In the genomic region with DNA sequence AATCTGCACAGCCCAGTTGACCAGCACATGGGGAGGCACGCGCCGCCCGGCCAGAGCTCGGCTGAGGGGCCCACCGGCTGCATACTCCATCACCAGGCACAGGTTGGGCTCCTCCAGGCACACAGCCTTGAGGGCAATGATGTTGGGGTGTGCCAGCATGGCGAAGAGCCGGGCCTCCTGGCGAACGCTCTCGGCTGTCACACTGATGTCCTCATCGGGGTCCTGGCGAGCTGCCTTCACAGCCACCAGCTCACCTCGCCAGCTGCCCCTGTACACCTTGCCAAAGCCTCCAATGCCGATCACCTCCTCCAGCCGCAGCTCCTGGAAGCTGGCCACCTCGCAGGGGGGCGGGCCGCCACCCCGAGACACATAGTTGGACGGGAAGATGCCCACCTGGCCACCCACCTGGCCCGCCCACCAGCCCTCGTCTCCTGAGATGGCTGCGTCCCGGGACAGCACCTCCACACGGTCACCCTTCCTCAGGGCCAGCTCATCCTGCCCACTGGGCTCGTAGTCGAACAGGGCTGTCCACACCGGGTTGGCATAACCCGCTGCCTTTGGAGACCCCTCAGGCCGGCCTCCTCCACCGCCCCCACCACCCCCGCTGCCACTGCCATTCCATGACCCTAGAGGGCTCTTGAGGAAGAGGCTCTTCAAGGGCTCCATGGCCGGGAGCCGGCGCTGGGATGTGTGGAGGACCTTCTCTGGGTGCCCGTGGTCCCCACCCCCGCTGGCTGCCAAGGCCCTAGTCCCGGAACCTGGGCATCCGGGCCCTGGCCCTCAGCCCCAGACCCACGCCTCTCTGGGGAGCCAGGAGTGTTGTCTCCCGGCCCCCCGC, we compare ENCODE assay signal across 6 cellular contexts. TPM values are rescaled to one million over a fixed set of nuclear protein-coding genes. Genes with fewer than 3 reads are reported as not detected.
DNase-seq lines count a peak whose midpoint lies in the region; ATAC-seq and TF ChIP-seq lines count a peak whose summit lies in the region.

No MANE protein-coding gene starts in this region.

- RAD21 ChIA-PET in HCT116 (lab: Charles Lee; ENCODE audit: low non-redundant PET in 1 of 2, low total read pairs in 2 of 2, uncharacterized antibody in 2 of 2, unreplicated experiment in 2 of 2), result no interaction called here

- no peaks in the 10 kb centered on the region for H3K9me2 ChIP-seq in HCT116 (ENCODE audit: insufficient read depth)

- peak overlapping the region; percentile 84 for H3K9ac ChIP-seq in HCT116 (ENCODE audit: low read length)
- H3K9ac ChIP-seq in adipocyte (ENCODE audit: low read length), result peak overlapping the region; percentile 99

- TF ChIP-seq RAD21 in HCT116 (IDR thresholded peaks at IDR 0.05; ENCODE audit: low read depth), result no peak

- intact Hi-C loops in HCT116 (cut with micrococcal nuclease), result no loop called here

- peak overlapping the region; percentile 78 for H3K27ac ChIP-seq in HCT116 (ENCODE audit: low read depth, low read length)

- H3K4me1 ChIP-seq in HCT116 (ENCODE audit: control insufficient read depth in 1 of 2, insufficient read depth in 2 of 2, low read length in 2 of 2) (peaks cover 10 to 56% of the 10 kb centered on the region in 2 experiments), adipocyte (ENCODE audit: control insufficient read depth, insufficient read depth, low read length) (peaks cover 52% of the 10 kb centered on the region), mononuclear cell (ENCODE audit: insufficient read depth, low read length) (peaks cover 60% of the 10 kb centered on the region)

- peak overlapping the region; percentile 67 for H3K4me2 ChIP-seq in HCT116 (ENCODE audit: low read length)

- H4K20me1 ChIP-seq in HCT116 (ENCODE audit: insufficient read depth), result no peaks in the 10 kb centered on the region

- CTCF ChIA-PET in HCT116 (lab: Charles Lee), result interaction anchor here (0.5 kb wide), 1 partner anchor 73 kb away, joined by 3 read pairs; no protein-coding TSS in a partner anchor

- DNase-seq in HCT116 (ENCODE audit: low read depth, low spot score), result no peak
- DNase-seq in adipocyte (ENCODE audit: low read depth), result no peak
- DNase-seq in NCI-H2227 (lab: John Stamatoyannopoulos, UW; ENCODE audit: unreplicated experiment), result no peak

- TF ChIP-seq CTCF in HCT116 (IDR thresholded peaks at IDR 0.05 in 2 of 3, conservative IDR thresholded peaks at IDR 0.05 in 1 of 3; ENCODE audit: borderline replicate concordance in 1 of 3, insufficient read depth in 1 of 3, low read depth in 2 of 3, low read length in 2 of 3), result no peak

- peaks cover 73% of the 10 kb centered on the region for H3K79me2 ChIP-seq in HCT116 (ENCODE audit: insufficient read depth, low read length)

- no peak for TF ChIP-seq POLR2A in HCT116 (IDR thresholded peaks at IDR 0.05; ENCODE audit: borderline replicate concordance, extremely low read depth, insufficient read depth, insufficient read length)

- TSS peak; percentile 69 for BruUV-seq in HCT116 (replicated peaks; lab: Mats Ljungman, UMichigan)

- peaks cover 7 to 17% of the 10 kb centered on the region in 2 experiments; a peak in 2 of 4 replicates for H3K36me3 ChIP-seq in HCT116 (ENCODE audit: control insufficient read depth in 1 of 2, insufficient read depth in 2 of 2, low read length in 2 of 2)
- peaks cover 14% of the 10 kb centered on the region for H3K36me3 ChIP-seq in adipocyte (ENCODE audit: control insufficient read depth, insufficient read depth, low read length, severe bottlenecking)

- POLR2A ChIA-PET in HCT116 (lab: Charles Lee), result no interaction called here

- H3K4me3 ChIP-seq in HCT116 (replicated peaks in 1 of 2; ENCODE audit: low read depth in 1 of 2, low read length in 2 of 2), result peak overlapping the region; percentile 64 to 98
- H3K4me3 ChIP-seq in adipocyte (ENCODE audit: low read length), result peak overlapping the region; percentile 84
- peak overlapping the region; percentile 92 for H3K4me3 ChIP-seq in mononuclear cell (ENCODE audit: low read length)

- no peak; the same call in 1 of the 2 replicates for ATAC-seq in HCT116
- ATAC-seq in GM19455 (IDR thresholded peaks at IDR 0.05; ENCODE audit: unreplicated experiment), result no peak
- no peak for ATAC-seq in HG02885 (IDR thresholded peaks at IDR 0.05; ENCODE audit: poor library complexity, unreplicated experiment)

- H2AFZ ChIP-seq in HCT116 (ENCODE audit: low read depth, low read length, poor library complexity, severe bottlenecking), result no peak overlapping the region

- no peaks in the 10 kb centered on the region for H3K9me3 ChIP-seq in HCT116 (ENCODE audit: control insufficient read depth in 1 of 2, insufficient read depth in 1 of 2, low read depth in 1 of 2, low read length in 2 of 2)
- H3K9me3 ChIP-seq in adipocyte (ENCODE audit: control insufficient read depth, low read length), result no peaks in the 10 kb centered on the region
- H3K9me3 ChIP-seq in mononuclear cell (ENCODE audit: low read depth, low read length), result no peaks in the 10 kb centered on the region

- H3K27me3 ChIP-seq in HCT116 (ENCODE audit: insufficient read depth, low read length), result no peaks in the 10 kb centered on the region
- H3K27me3 ChIP-seq in adipocyte (replicated peaks; ENCODE audit: control insufficient read depth, insufficient read depth, low read length), result no peaks in the 10 kb centered on the region
- H3K27me3 ChIP-seq in mononuclear cell (ENCODE audit: insufficient read depth, low read length), result no peaks in the 10 kb centered on the region

TF ChIP-seq in HCT116, 20 proteins besides CTCF, POLR2A, EP300 and RAD21 (continues in another document):
- TF ChIP-seq, protein P1, sequence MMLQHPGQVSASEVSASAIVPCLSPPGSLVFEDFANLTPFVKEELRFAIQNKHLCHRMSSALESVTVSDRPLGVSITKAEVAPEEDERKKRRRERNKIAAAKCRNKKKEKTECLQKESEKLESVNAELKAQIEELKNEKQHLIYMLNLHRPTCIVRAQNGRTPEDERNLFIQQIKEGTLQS (IDR thresholded peaks at IDR 0.05), result no peak
- TF ChIP-seq CBX3 (IDR thresholded peaks at IDR 0.05; ENCODE audit: low read depth), result no peak
- TF ChIP-seq CEBPB (IDR thresholded peaks at IDR 0.05; ENCODE audit: low read depth), result no peak
- TF ChIP-seq ELF1 (IDR thresholded peaks at IDR 0.05; ENCODE audit: borderline replicate concordance, low read depth), result no peak
- TF ChIP-seq SP1 (IDR thresholded peaks at IDR 0.05; ENCODE audit: low read depth), result no peak
- TF ChIP-seq, protein P2, sequence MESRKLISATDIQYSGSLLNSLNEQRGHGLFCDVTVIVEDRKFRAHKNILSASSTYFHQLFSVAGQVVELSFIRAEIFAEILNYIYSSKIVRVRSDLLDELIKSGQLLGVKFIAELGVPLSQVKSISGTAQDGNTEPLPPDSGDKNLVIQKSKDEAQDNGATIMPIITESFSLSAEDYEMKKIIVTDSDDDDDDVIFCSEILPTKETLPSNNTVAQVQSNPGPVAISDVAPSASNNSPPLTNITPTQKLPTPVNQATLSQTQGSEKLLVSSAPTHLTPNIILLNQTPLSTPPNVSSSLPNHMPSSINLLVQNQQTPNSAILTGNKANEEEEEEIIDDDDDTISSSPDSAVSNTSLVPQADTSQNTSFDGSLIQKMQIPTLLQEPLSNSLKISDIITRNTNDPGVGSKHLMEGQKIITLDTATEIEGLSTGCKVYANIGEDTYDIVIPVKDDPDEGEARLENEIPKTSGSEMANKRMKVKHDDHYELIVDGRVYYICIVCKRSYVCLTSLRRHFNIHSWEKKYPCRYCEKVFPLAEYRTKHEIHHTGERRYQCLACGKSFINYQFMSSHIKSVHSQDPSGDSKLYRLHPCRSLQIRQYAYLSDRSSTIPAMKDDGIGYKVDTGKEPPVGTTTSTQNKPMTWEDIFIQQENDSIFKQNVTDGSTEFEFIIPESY (IDR thresholded peaks at IDR 0.05; ENCODE audit: extremely low read depth, insufficient replicate concordance, low read length), result no peak
- TF ChIP-seq, protein P3, sequence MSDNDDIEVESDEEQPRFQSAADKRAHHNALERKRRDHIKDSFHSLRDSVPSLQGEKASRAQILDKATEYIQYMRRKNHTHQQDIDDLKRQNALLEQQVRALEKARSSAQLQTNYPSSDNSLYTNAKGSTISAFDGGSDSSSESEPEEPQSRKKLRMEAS (IDR thresholded peaks at IDR 0.05), result no peak
- no peak for TF ChIP-seq ZNF274 (IDR thresholded peaks at IDR 0.05; ENCODE audit: low read depth, low read length)
- TF ChIP-seq TCF7L2 (IDR thresholded peaks at IDR 0.05; ENCODE audit: borderline replicate concordance, extremely low read depth, insufficient read depth, insufficient read length), result no peak
- no peak for TF ChIP-seq ZFX (IDR thresholded peaks at IDR 0.05)
- no peak for TF ChIP-seq FOSL1 (IDR thresholded peaks at IDR 0.05; ENCODE audit: low read depth)
- no peak for TF ChIP-seq EZH2 (IDR thresholded peaks at IDR 0.05)
- no peak for TF ChIP-seq YY1 (IDR thresholded peaks at IDR 0.05; ENCODE audit: extremely low read depth, insufficient replicate concordance, low read depth, low read length)
- TF ChIP-seq SIN3A (IDR thresholded peaks at IDR 0.05; ENCODE audit: low read depth), result no peak
- no peak for TF ChIP-seq EZH2phosphoT487 (IDR thresholded peaks at IDR 0.05; ENCODE audit: borderline replicate concordance)
- TF ChIP-seq JUND (IDR thresholded peaks at IDR 0.05), result no peak
- no peak for TF ChIP-seq POLR2AphosphoS5 (IDR thresholded peaks at IDR 0.05; ENCODE audit: low read depth, low read length)

RNA-seq across cellular contexts. Expression of a gene that starts 0.7 kb away (rescaled TPM):
- total RNA-seq in HCT116 (2021; ENCODE audit: unreplicated experiment) (59.8 TPM), mononuclear cell (41.1 TPM)
- polyA plus RNA-seq in HCT116 (2012), result 38.4 and 39.6 TPM in 2 replicates

RNA-seq across cellular contexts. Expression of a gene that starts 2.3 kb away (rescaled TPM):
- 50.4 TPM for total RNA-seq in HCT116 (2021; ENCODE audit: unreplicated experiment)
- 32.6 and 43.2 TPM in 2 replicates for polyA plus RNA-seq in HCT116 (2012)
- 15.0 TPM for total RNA-seq in mononuclear cell

RNA-seq across cellular contexts. Expression of a gene that starts 17.7 kb away (rescaled TPM):
- 0.61 TPM for total RNA-seq in HCT116 (2021; ENCODE audit: unreplicated experiment)
- polyA plus RNA-seq in HCT116 (2012), result 0.66 and 0.91 TPM in 2 replicates
- 1.7 TPM for total RNA-seq in mononuclear cell

RNA-seq across cellular contexts. Expression of a gene that starts 24.6 kb away (rescaled TPM):
- total RNA-seq in HCT116 (2021; ENCODE audit: unreplicated experiment) (105 TPM), mononuclear cell (75.2 TPM)
- polyA plus RNA-seq in HCT116 (2012), result 88.0 and 91.4 TPM in 2 replicates

RNA-seq across cellular contexts. Expression of a gene that starts 37.5 kb away (rescaled TPM):
- total RNA-seq in HCT116 (2021; ENCODE audit: unreplicated experiment), result 105 TPM
- polyA plus RNA-seq in HCT116 (2012), result 88.5 and 90.6 TPM in 2 replicates
- 79.1 TPM for total RNA-seq in mononuclear cell
